8 cellular contexts compared by ENCODE assay signal in the genomic region with DNA sequence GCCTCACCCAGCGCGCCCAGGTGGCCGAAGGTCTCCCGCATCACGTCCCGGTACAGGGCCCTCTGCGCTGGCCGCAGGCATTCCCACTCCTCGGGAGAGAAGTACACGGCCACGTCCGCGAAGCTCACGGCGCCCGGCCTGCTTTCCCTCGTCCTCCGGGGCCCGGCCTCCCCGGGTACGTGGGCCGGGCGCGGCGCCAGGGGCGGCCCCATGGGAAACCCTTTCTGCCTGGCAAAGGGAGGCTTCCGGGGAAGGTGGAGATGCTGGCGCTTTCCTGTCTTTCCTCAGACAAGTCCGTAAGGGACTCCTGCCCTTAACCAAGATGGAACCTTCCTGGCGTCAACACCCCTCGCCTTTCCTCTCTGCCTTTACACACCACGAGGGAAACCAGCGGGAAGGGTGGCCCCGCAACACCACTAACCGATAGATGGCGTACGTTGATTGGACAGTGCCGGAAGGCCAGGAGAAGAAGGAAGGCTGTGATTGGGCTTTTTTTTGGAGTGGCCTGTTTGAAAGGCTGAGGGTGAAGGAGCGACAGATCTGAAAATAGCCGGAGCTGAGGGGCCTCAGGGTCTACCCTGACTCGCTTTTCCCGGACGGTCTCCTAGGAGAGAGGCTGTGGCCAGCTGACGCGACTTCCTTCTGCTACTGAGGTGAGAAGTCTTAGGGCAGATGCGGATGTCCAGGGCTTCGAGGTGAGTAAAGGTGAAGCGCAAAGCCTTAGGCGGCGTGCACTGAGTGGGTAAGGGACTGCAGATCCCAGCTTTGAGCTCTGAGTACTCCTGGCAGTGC. TPM values are rescaled to one million over a fixed set of nuclear protein-coding genes. Genes with fewer than 3 reads are reported as not detected.
A peak's percentile ranks its signal among the peaks of the same experiment; 100 is the strongest.
DNase-seq lines count a peak whose midpoint lies in the region; ATAC-seq, FAIRE-seq and TF ChIP-seq lines count a peak whose summit lies in the region.

TSS of gene ZNF785 (minus strand) at position 298 of the 792 bp plus-strand sequence. CDS start at position 212, 86 bp downstream.

- intact Hi-C loops in pancreas (cut with DNase I) = no loop called here
- intact Hi-C loops in tibial artery (cut with DNase I; ENCODE audit: low total_unique reads) = no loop called here

- peaks cover 15% of the 10 kb centered on the region for H3K36me3 ChIP-seq in adipocyte (ENCODE audit: control insufficient read depth, insufficient read depth, low read length, severe bottlenecking)
- H3K36me3 ChIP-seq in cardiac muscle cell = peaks cover 16% of the 10 kb centered on the region
- H3K36me3 ChIP-seq in pancreas = peaks cover 0 to 8% (median 0%) of the 10 kb centered on the region in 3 donors
- H3K36me3 ChIP-seq in tibial artery = peaks cover 18 to 35% (median 25%) of the 10 kb centered on the region in 3 donors

- TF ChIP-seq CTCF in cardiac muscle cell (IDR thresholded peaks at IDR 0.05; ENCODE audit: low read depth, low read length) (peak; percentile 5), pancreas (IDR thresholded peaks at IDR 0.05) (no peak), tibial artery (IDR thresholded peaks at IDR 0.05) (peak in 1 of 2 experiments; percentile 41)

- H3K27ac ChIP-seq in cardiac muscle cell (peak within 1 kb of the TSS; percentile 95), pancreas (peak within 1 kb of the TSS; percentile 74 to 88 (median 82)), tibial artery (peak within 1 kb of the TSS; percentile 86 to 96)

- peak within 1 kb of the TSS; percentile 90 for H3K9ac ChIP-seq in adipocyte (ENCODE audit: low read length)

- DNase-seq in GM03348 (ENCODE audit: low spot score) = peak; percentile 99
- peak; percentile 23 for DNase-seq in HEK293T (ENCODE audit: extremely low spot score)
- peak; percentile 99 for DNase-seq in NCI-H1092 treated with DMSO at 0.1 percent for 48 hours (lab: John Stamatoyannopoulos, UW)
- DNase-seq in SW 1271 (lab: John Stamatoyannopoulos, UW) = peak; percentile 97 to 99
- peak; percentile 99 for DNase-seq in adipocyte (ENCODE audit: low read depth)
- DNase-seq in cardiac muscle cell (ENCODE audit: low read depth in 1 of 2, low spot score in 1 of 2) = peak; percentile 98 to 100
- DNase-seq in pancreas = peak; percentile 86 to 99 (median 98)
- peak; percentile 99 for DNase-seq in tibial artery

- peak; percentile 83 for FAIRE-seq in pancreas (lab: Jason Lieb, UNC)

- peaks cover 11% of the 10 kb centered on the region for H3K4me1 ChIP-seq in adipocyte (ENCODE audit: control insufficient read depth, insufficient read depth, low read length)
- no peaks in the 10 kb centered on the region for H3K4me1 ChIP-seq in cardiac muscle cell (ENCODE audit: low read depth)
- H3K4me1 ChIP-seq in pancreas = peaks cover 0 to 4% (median 0%) of the 10 kb centered on the region in 3 donors
- H3K4me1 ChIP-seq in tibial artery = peaks cover 0 to 39% (median 24%) of the 10 kb centered on the region in 4 donors

- no peaks in the 10 kb centered on the region for H3K27me3 ChIP-seq in adipocyte (replicated peaks; ENCODE audit: control insufficient read depth, insufficient read depth, low read length)
- no peaks in the 10 kb centered on the region for H3K27me3 ChIP-seq in cardiac muscle cell
- no peaks in the 10 kb centered on the region for H3K27me3 ChIP-seq in pancreas
- no peaks in the 10 kb centered on the region for H3K27me3 ChIP-seq in tibial artery

- peak; percentile 98 to 99 (median 98) for ATAC-seq in pancreas

- CTCF ChIA-PET in HEK293T (lab: Yijun Ruan, JAX) = interaction anchor here (1.5 kb wide), 1 partner anchor 13 kb away, joined by 3 read pairs; no protein-coding TSS in a partner anchor

- H3K4me3 ChIP-seq in adipocyte (ENCODE audit: low read length) = peak within 1 kb of the TSS; percentile 90
- H3K4me3 ChIP-seq in cardiac muscle cell = peak within 1 kb of the TSS; percentile 82
- peak within 1 kb of the TSS; percentile 54 to 84 (median 70) for H3K4me3 ChIP-seq in pancreas
- peak within 1 kb of the TSS; percentile 76 to 77 for H3K4me3 ChIP-seq in tibial artery

- WGBS in pancreas, 2 donors = 0 to 1% methylated on average over 49 to 50 of the region's 50 CpGs

- H3K9me3 ChIP-seq in adipocyte (ENCODE audit: control insufficient read depth, low read length) (no peaks in the 10 kb centered on the region), cardiac muscle cell (ENCODE audit: low read depth) (no peaks in the 10 kb centered on the region), pancreas (no peaks in the 10 kb centered on the region), tibial artery (no peaks in the 10 kb centered on the region)

- POLR2A ChIA-PET in HEK293T (lab: Yijun Ruan, JAX) = no interaction called here

TF ChIP-seq in HEK293T, 16 proteins besides CTCF, POLR2A, EP300 and RAD21:
- TF ChIP-seq, protein P1, sequence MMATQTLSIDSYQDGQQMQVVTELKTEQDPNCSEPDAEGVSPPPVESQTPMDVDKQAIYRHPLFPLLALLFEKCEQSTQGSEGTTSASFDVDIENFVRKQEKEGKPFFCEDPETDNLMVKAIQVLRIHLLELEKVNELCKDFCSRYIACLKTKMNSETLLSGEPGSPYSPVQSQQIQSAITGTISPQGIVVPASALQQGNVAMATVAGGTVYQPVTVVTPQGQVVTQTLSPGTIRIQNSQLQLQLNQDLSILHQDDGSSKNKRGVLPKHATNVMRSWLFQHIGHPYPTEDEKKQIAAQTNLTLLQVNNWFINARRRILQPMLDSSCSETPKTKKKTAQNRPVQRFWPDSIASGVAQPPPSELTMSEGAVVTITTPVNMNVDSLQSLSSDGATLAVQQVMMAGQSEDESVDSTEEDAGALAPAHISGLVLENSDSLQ (IDR thresholded peaks at IDR 0.05) = no peak
- TF ChIP-seq FOXM1 (IDR thresholded peaks at IDR 0.05; ENCODE audit: borderline replicate concordance) (no peak), L3MBTL2 (conservative IDR thresholded peaks at IDR 0.05) (peak; percentile 28; the same call in 1 of the 2 replicates), SP1 (IDR thresholded peaks at IDR 0.05) (no peak), SUZ12 (IDR thresholded peaks at IDR 0.05) (no peak), ZNF384 (IDR thresholded peaks at IDR 0.05) (no peak), TARDBP (IDR thresholded peaks at IDR 0.05) (no peak), ARNT (IDR thresholded peaks at IDR 0.05) (no peak)

RNA-seq across cellular contexts. Expression of gene ZNF785, which starts in this region (rescaled TPM):
- total RNA-seq in cardiac muscle cell (19.3 and 25.5 TPM in 2 replicates), pancreas (10 to 100 TPM in 1 of 6 donors, 1 to 10 TPM in 5; 7.1 to 12.1 (median 8.1) TPM)
- polyA plus RNA-seq in cardiac muscle cell (12.0 and 12.9 TPM in 2 replicates), pancreas (1 to 10 TPM; 6.3 to 8.4 TPM)

Comparison
In these comparisons a context has a peak if more than half of its experiments do, and no peak if none do; other contexts are left out.
1. Peak in every context shown above with its lines: DNase-seq, ATAC-seq, H3K4me3 ChIP-seq and H3K27ac ChIP-seq.
2. DNase-seq: peak in every context shown above with its lines; median percentile 99 in GM03348; 99 in NCI-H1092 treated with DMSO at 0.1 percent for 48 hours; 99 in adipocyte; 99 in cardiac muscle cell; 99 in tibial artery; 98 in SW 1271; 98 in pancreas; 23 in HEK293T.